27 cellular contexts compared by ENCODE assay signal in genomic region chr21:39024538-39024937, GRCh38.
"Had no signal": no experiment of that assay in that cellular context is flagged by ENCODE, and none has a peak within 500 bp of the region (broad histone marks: within the 10 kb centered on the region; RNA-seq: fewer than 3 reads in every experiment).

No MANE protein-coding gene starts in this region.

- H3K9me3 Mint-ChIP-seq: natural killer cell; stimulated activated effector memory CD8-positive, alpha-beta T cell treated with anti-CD3 and anti-CD28 coated beads, Interleukin-12 subunit alpha, Interleukin-12 subunit beta, amount 100 ng/mL, for 72 hours had no signal

- H3K36me3 ChIP-seq: neural progenitor cell, ovary, right lobe of liver, stomach, thoracic aorta, tibial artery, transverse colon, upper lobe of right lung, uterus had no signal

- H3K27me3 Mint-ChIP-seq: stimulated activated naive CD8-positive, alpha-beta T cell treated with anti-CD3 and anti-CD28 coated beads, Interleukin-15, Interleukin-2, amounts not matched to agents 100 ng/mL and 50 ng/mL, for 24 hours had no signal

- H3K27ac ChIP-seq: neural progenitor cell, right lobe of liver had no signal

- ATAC-seq: naive thymus-derived CD4-positive, alpha-beta T cell; natural killer cell; right cardiac atrium; right lobe of liver; stimulated activated effector memory CD8-positive, alpha-beta T cell treated with anti-CD3 and anti-CD28 coated beads, Interleukin-12 subunit alpha, Interleukin-12 subunit beta, amount 100 ng/mL, for 72 hours; stimulated activated naive B cell treated with anti-CD40 and anti-IgM and Interleukin-4, amounts not matched to agents 10 μg/mL and 1 μg/mL and 100 μg/mL, for 72 hours; upper lobe of right lung had no signal

- H3K36me3 Mint-ChIP-seq: natural killer cell; neural progenitor cell; stimulated activated effector memory CD8-positive, alpha-beta T cell treated with anti-CD3 and anti-CD28 coated beads, Interleukin-12 subunit alpha, Interleukin-12 subunit beta, amount 100 ng/mL, for 72 hours; stimulated activated naive B cell treated with anti-CD40 and anti-IgM and Interleukin-4, amounts not matched to agents 10 μg/mL and 1 μg/mL and 100 μg/mL, for 72 hours; type B pancreatic cell had no signal

- H3K4me3 ChIP-seq: neural progenitor cell, ovary, psoas muscle, right lobe of liver, skin epidermis, smooth muscle cell, stomach, thoracic aorta, tibial artery, transverse colon, upper lobe of right lung, uterus had no signal

- H3K27ac Mint-ChIP-seq: naive thymus-derived CD4-positive, alpha-beta T cell; natural killer cell; neural progenitor cell; progenitor cell of endocrine pancreas; stimulated activated effector memory CD8-positive, alpha-beta T cell treated with anti-CD3 and anti-CD28 coated beads, Interleukin-12 subunit alpha, Interleukin-12 subunit beta, amount 100 ng/mL, for 72 hours; stimulated activated naive B cell treated with anti-CD40 and anti-IgM and Interleukin-4, amounts not matched to agents 10 μg/mL and 1 μg/mL and 100 μg/mL, for 72 hours; stimulated activated naive CD8-positive, alpha-beta T cell treated with anti-CD3 and anti-CD28 coated beads, Interleukin-15, Interleukin-2, amounts not matched to agents 100 ng/mL and 50 ng/mL, for 24 hours; type B pancreatic cell had no signal

- H3K4me1 Mint-ChIP-seq: stimulated activated effector memory CD8-positive, alpha-beta T cell treated with anti-CD3 and anti-CD28 coated beads, Interleukin-12 subunit alpha, Interleukin-12 subunit beta, amount 100 ng/mL, for 72 hours; stimulated activated naive B cell treated with anti-CD40 and anti-IgM and Interleukin-4, amounts not matched to agents 10 μg/mL and 1 μg/mL and 100 μg/mL, for 72 hours had no signal

- DNase-seq: naive thymus-derived CD4-positive, alpha-beta T cell; natural killer cell; occipital lobe; ovary; psoas muscle; right lobe of liver; stimulated activated CD4-positive, alpha-beta T cell treated with anti-CD3 and anti-CD28 coated beads, Interleukin-15, amount 100 ng/mL, for 24 hours; stimulated activated CD4-positive, alpha-beta T cell treated with anti-CD3 and anti-CD28 coated beads, Interleukin-2, amount 100 ng/mL, for 24 hours; stimulated activated CD4-positive, alpha-beta T cell treated with anti-CD3 and anti-CD28 coated beads, Interleukin-2, amount 100 ng/mL, for 48 hours; stimulated activated CD4-positive, alpha-beta T cell treated with anti-CD3 and anti-CD28 coated beads, Interleukin-4, amount 100 ng/mL, for 24 hours; stimulated activated naive B cell treated with anti-CD40 and anti-IgM and Interleukin-4, amounts not matched to agents 10 μg/mL and 1 μg/mL and 100 μg/mL, for 72 hours; stimulated activated naive CD4-positive, alpha-beta T cell treated with Interleukin-2 at 50 U/mL for 16 hours; stomach; tibial artery; transverse colon; upper lobe of right lung; uterus had no signal

- H3K4me3 Mint-ChIP-seq: naive thymus-derived CD4-positive, alpha-beta T cell; natural killer cell; nephron; neural progenitor cell; stimulated activated effector memory CD8-positive, alpha-beta T cell treated with anti-CD3 and anti-CD28 coated beads, Interleukin-12 subunit alpha, Interleukin-12 subunit beta, amount 100 ng/mL, for 72 hours; stimulated activated naive B cell treated with anti-CD40 and anti-IgM and Interleukin-4, amounts not matched to agents 10 μg/mL and 1 μg/mL and 100 μg/mL, for 72 hours; stimulated activated naive CD8-positive, alpha-beta T cell treated with anti-CD3 and anti-CD28 coated beads, Interleukin-15, Interleukin-2, amounts not matched to agents 100 ng/mL and 50 ng/mL, for 24 hours; type B pancreatic cell had no signal

- H3K9me3 ChIP-seq: ovary, psoas muscle, right lobe of liver, transverse colon, upper lobe of right lung, uterus had no signal

- H3K27me3 ChIP-seq: neural progenitor cell, ovary, right lobe of liver, stomach, tibial artery, transverse colon, upper lobe of right lung, uterus had no signal
